9 cellular contexts compared by ENCODE assay signal in genomic region chr20:46013826-46014516, GRCh38. TPM values are rescaled to one million over a fixed set of nuclear protein-coding genes. Genes with fewer than 3 reads are reported as not detected.
DNase-seq lines count a peak whose midpoint lies in the region; ATAC-seq and TF ChIP-seq lines count a peak whose summit lies in the region.
"Had no signal": no experiment of that assay in that cellular context is flagged by ENCODE, and none has a peak within 500 bp of the region (broad histone marks: within the 10 kb centered on the region; RNA-seq: fewer than 3 reads in every experiment).

No MANE protein-coding gene starts in this region.

- H3K4me1 ChIP-seq in Karpas-422 (ENCODE audit: low read length): peaks cover 6% of the 10 kb centered on the region
- H3K4me1 ChIP-seq in Panc1 (ENCODE audit: control insufficient read depth, insufficient read depth, low read length): no peaks in the 10 kb centered on the region; the same call in 1 of the 2 replicates
- H3K4me1 ChIP-seq in foreskin keratinocyte: no peaks in the 10 kb centered on the region
- H3K4me1 ChIP-seq in prostate gland (replicated peaks): no peaks in the 10 kb centered on the region

- no peak for TF ChIP-seq POLR2A in prostate gland (IDR thresholded peaks at IDR 0.05)

- 3% methylated on average over 47 of the region's 67 CpGs for WGBS in prostate gland

- TF ChIP-seq CTCF in AG09309 (IDR thresholded peaks at IDR 0.05; ENCODE audit: control insufficient read depth, insufficient read depth, low read depth, low read length, missing control alignments): peak; percentile 74
- TF ChIP-seq CTCF in Panc1 (IDR thresholded peaks at IDR 0.05): peak; percentile 99
- peak; percentile 82 for TF ChIP-seq CTCF in foreskin keratinocyte (conservative IDR thresholded peaks at IDR 0.05)
- TF ChIP-seq CTCF in prostate gland (IDR thresholded peaks at IDR 0.05): peak; percentile 49 to 72 (median 57)

- no peaks in the 10 kb centered on the region for H3K36me3 ChIP-seq in Karpas-422 (ENCODE audit: insufficient read depth, low read length)
- H3K36me3 ChIP-seq in Panc1 (ENCODE audit: control insufficient read depth, insufficient read depth, low read length): no peaks in the 10 kb centered on the region
- no peaks in the 10 kb centered on the region for H3K36me3 ChIP-seq in prostate gland

- H3K79me2 ChIP-seq in Karpas-422 (ENCODE audit: low read length): no peaks in the 10 kb centered on the region

- intact Hi-C loops in Panc1 (cut with micrococcal nuclease; ENCODE audit: unreplicated experiment): loop anchor here (2.0 kb wide), 1 partner anchor 73 kb away; no protein-coding TSS in a partner anchor
- intact Hi-C loops in prostate gland (cut with DNase I): no loop called here

- peak overlapping the region; percentile 63 for H3K4me2 ChIP-seq in Karpas-422 (ENCODE audit: low read depth, low read length, poor library complexity, severe bottlenecking)

- POLR2A ChIA-PET in Panc1 (lab: Charles Lee): no interaction called here

- in situ Hi-C loops in Panc1 (cut with HindIII; ENCODE audit: low pct_unique_long_range_greater_than_20kb, low sequenced_read_pairs): no loop called here

- ATAC-seq in Panc1 (peak; percentile 93), foreskin keratinocyte (peak; percentile 70), GM21447 (IDR thresholded peaks at IDR 0.05; ENCODE audit: unreplicated experiment) (no peak)

- peak overlapping the region; percentile 52 for H3K9ac ChIP-seq in Karpas-422 (ENCODE audit: low read length)

- no peak overlapping the region for H3K4me3 ChIP-seq in AG09309 (ENCODE audit: control insufficient read depth, low read depth, low read length)
- peak overlapping the region; percentile 57; the same call in 1 of the 2 replicates for H3K4me3 ChIP-seq in Karpas-422 (ENCODE audit: low read length)
- peak overlapping the region; percentile 27 to 48 for H3K4me3 ChIP-seq in Panc1 (ENCODE audit: low read depth in 2 of 2, low read length in 2 of 2)
- no peak overlapping the region for H3K4me3 ChIP-seq in prostate gland

- no peak for DNase-seq in AG09309 (ENCODE audit: low read depth)
- peak; percentile 68 for DNase-seq in GM19240 (ENCODE audit: insufficient read length, low spot score)
- peak; percentile 87 for DNase-seq in Karpas-422
- DNase-seq in Panc1 (ENCODE audit: low read depth, low spot score): no peak
- peak; percentile 37 to 59 for DNase-seq in activated T-helper 1 cell treated with anti-CD3 and anti-CD28 coated beads, Interleukin-2, amount 50 U/mL, for 16 hours (ENCODE audit: low read depth in 1 of 2, low spot score in 1 of 2)
- DNase-seq in foreskin keratinocyte: no peak
- no peak for DNase-seq in prostate gland (ENCODE audit: low spot score)

- no peaks in the 10 kb centered on the region for H4K20me1 ChIP-seq in Karpas-422 (ENCODE audit: insufficient read depth, low read depth, low read length)

- CTCF ChIA-PET in Panc1 (lab: Charles Lee): interaction anchor here (0.6 to 2.9 kb wide), 7 partner anchors 8 to 424 kb away, joined by 3 to 32 read pairs (median 4); partner anchors contain the start of gene ZNF335

- H3K9me2 ChIP-seq in Karpas-422 (replicated peaks; ENCODE audit: insufficient read depth, low read length): no peaks in the 10 kb centered on the region

- H3K9me3 ChIP-seq in Karpas-422 (ENCODE audit: low read length) (no peaks in the 10 kb centered on the region), Panc1 (ENCODE audit: control insufficient read depth, insufficient read depth, low read depth, low read length) (no peaks in the 10 kb centered on the region), prostate gland (no peaks in the 10 kb centered on the region)

- H3K27ac ChIP-seq in Karpas-422 (ENCODE audit: low read length) (no peak overlapping the region), Panc1 (ENCODE audit: low read length) (no peak overlapping the region), foreskin keratinocyte (no peak overlapping the region), prostate gland (no peak overlapping the region)

- H3K27me3 ChIP-seq in Karpas-422 (ENCODE audit: low read length) (no peaks in the 10 kb centered on the region), Panc1 (ENCODE audit: control insufficient read depth, insufficient read depth, low read length) (peaks cover 2% of the 10 kb centered on the region; the same call in 1 of the 2 replicates), foreskin keratinocyte (peaks cover 24% of the 10 kb centered on the region), prostate gland (replicated peaks; ENCODE audit: insufficient read depth) (peaks cover 33% of the 10 kb centered on the region)

- peak overlapping the region; percentile 84 for H2AFZ ChIP-seq in Karpas-422 (ENCODE audit: low read length)

- BruUV-seq in Panc1 (replicated peaks; lab: Mats Ljungman, UMichigan): no TSS peak

RNA-seq across cellular contexts. Expression of gene MMP9, which starts 5.3 kb away (rescaled TPM):
- not detected in 2 replicates for total RNA-seq in Karpas-422 (2014; rRNA removed; shearing (Covaris generic); ENCODE audit: low replicate concordance)
- total RNA-seq in Panc1 (2021; ENCODE audit: unreplicated experiment) (0.26 TPM), foreskin keratinocyte (40.5 and 266 TPM in 2 replicates), prostate gland (1 to 10 TPM in 1 of 2 donors, under 1 TPM in 1; 0.59 to 1.4 TPM)
- polyA plus RNA-seq in Panc1 (2012; ENCODE audit: insufficient read length): 0.62 TPM
- polyA plus RNA-seq in foreskin keratinocyte: 44.4 and 338 TPM in 2 replicates

RNA-seq across cellular contexts. Expression of gene SLC12A5, which starts 15.0 kb away (rescaled TPM):
- total RNA-seq in Karpas-422 (2014; rRNA removed; shearing (Covaris generic); ENCODE audit: low replicate concordance): not detected in 2 replicates
- 11.8 TPM for total RNA-seq in Panc1 (2021; ENCODE audit: unreplicated experiment)
- 29.7 TPM for polyA plus RNA-seq in Panc1 (2012; ENCODE audit: insufficient read length)
- total RNA-seq in foreskin keratinocyte: 1.7 and 3.2 TPM in 2 replicates
- polyA plus RNA-seq in foreskin keratinocyte: 3.6 and 5.9 TPM in 2 replicates
- total RNA-seq in prostate gland: 1 to 10 TPM in 1 of 2 donors, not detected in 1; 3.6 TPM
- total RNA-seq: subcutaneous adipose tissue had no signal

RNA-seq across cellular contexts. Expression of gene ZNF335, which starts 42.0 kb away (rescaled TPM):
- total RNA-seq in Karpas-422 (2014; rRNA removed; shearing (Covaris generic); ENCODE audit: low replicate concordance): 13.2 and 20.3 TPM in 2 replicates
- total RNA-seq in Panc1 (2021; ENCODE audit: unreplicated experiment) (31.1 TPM), foreskin keratinocyte (14.2 and 15.7 TPM in 2 replicates), prostate gland (10 to 100 TPM; 21.4 to 43.4 TPM)
- polyA plus RNA-seq in Panc1 (2012; ENCODE audit: insufficient read length): 25.2 TPM
- 8.3 and 8.6 TPM in 2 replicates for polyA plus RNA-seq in foreskin keratinocyte

Comparison
In these comparisons a context has a peak if more than half of its experiments do, and no peak if none do; other contexts are left out.
1. DNase-seq: peak in GM19240 (single experiment), Karpas-422 (single experiment) and activated T-helper 1 cell treated with anti-CD3 and anti-CD28 coated beads, Interleukin-2, amount 50 U/mL, for 16 hours (2 of 2); none in AG09309 (single experiment), Panc1 (single experiment), foreskin keratinocyte (0 of 2) and prostate gland (single experiment).
2. H3K4me3 ChIP-seq: peak in Karpas-422 (single experiment) and Panc1 (2 of 2); none in AG09309 (single experiment) and prostate gland (0 of 2).
3. RNA of gene MMP9, which starts 5.3 kb away (total RNA-seq): 40.5 to 266 TPM in foreskin keratinocyte; 0.59 to 1.4 TPM in prostate gland, 0.26 TPM in Panc1 (single experiment) and not detected in Karpas-422; every median in the first group is over 10 times any median in the second.
4. Peak in every context shown above with its lines, with median percentiles within 50 percentile points of each other: CTCF ChIP-seq.